27 cellular contexts compared by ENCODE assay signal in genomic region chr1:243580072-243580471, GRCh38.
DNase-seq lines count a peak whose midpoint lies in the region; ATAC-seq, FAIRE-seq and TF ChIP-seq lines count a peak whose summit lies in the region.
"Had no signal": no experiment of that assay in that cellular context is flagged by ENCODE, and none has a peak within 500 bp of the region (broad histone marks: within the 10 kb centered on the region; RNA-seq: fewer than 3 reads in every experiment).

No MANE protein-coding gene starts in this region.

- H3K4me3 ChIP-seq in bronchial epithelial cell (ENCODE audit: low read depth, low read length): no peak overlapping the region
- H3K4me3 ChIP-seq: gastrocnemius medialis, GM23338 had no signal

- no peak for TF ChIP-seq CTCF in bronchial epithelial cell (IDR thresholded peaks at IDR 0.05; ENCODE audit: insufficient read depth, low read length, severe bottlenecking)
- no peak for TF ChIP-seq CTCF in CD4-positive, alpha-beta T cell (IDR thresholded peaks at IDR 0.05)

- no peak overlapping the region for H3K27ac Mint-ChIP-seq in CD4-positive, alpha-beta T cell
- H3K27ac Mint-ChIP-seq: activated CD8-positive, alpha-beta T cell treated with anti-CD3 and anti-CD28 coated beads, Interleukin-2, amount 10 ng/mL, durations not matched to agents 7 days and 5 days; GM23338; natural killer cell treated with Interleukin-12 subunit alpha and Interleukin-12 subunit beta and Interleukin-15 and Interleukin-18, amount 100 ng/mL, for 72 hours; type B pancreatic cell had no signal

- peaks cover 89% of the 10 kb centered on the region for H3K36me3 Mint-ChIP-seq in CD4-positive, alpha-beta T cell (ENCODE audit: low read depth)

- H3K27ac ChIP-seq in CD4-positive, alpha-beta T cell (ENCODE audit: low read depth, low read length): no peak overlapping the region
- H3K27ac ChIP-seq: gastrocnemius medialis, HL-60, parathyroid adenoma had no signal

- no peaks in the 10 kb centered on the region for H3K36me3 ChIP-seq in bronchial epithelial cell (ENCODE audit: control insufficient read depth, insufficient read depth, low read length)
- H3K36me3 ChIP-seq: gastrocnemius medialis had no signal

- no peaks in the 10 kb centered on the region for H3K27me3 Mint-ChIP-seq in CD4-positive, alpha-beta T cell
- H3K27me3 Mint-ChIP-seq: natural killer cell treated with Interleukin-12 subunit alpha and Interleukin-12 subunit beta and Interleukin-15 and Interleukin-18, amount 100 ng/mL, for 72 hours; type B pancreatic cell had no signal

- DNase-seq in A172 (ENCODE audit: low spot score) (peak; percentile 46), HT1080 (ENCODE audit: low read depth) (peak; percentile 1), bronchial epithelial cell (ENCODE audit: low read depth) (no peak), iris pigment epithelial cell (ENCODE audit: low read depth) (peak; percentile 66)
- DNase-seq in CD4-positive, alpha-beta T cell: no peak
- DNase-seq: ACHN; activated CD4-positive, CD25-positive, alpha-beta regulatory T cell treated with anti-CD3 and anti-CD28 coated beads, Interleukin-2, amount 50 U/mL, for 72 hours; activated CD8-positive, alpha-beta T cell treated with anti-CD3 and anti-CD28 coated beads, Interleukin-2, amount 10 ng/mL, durations not matched to agents 7 days and 5 days; activated gamma-delta T cell treated with Interleukin-2 at 50 U/mL for 16 hours; C1 segment of cervical spinal cord; caudate nucleus; dermis blood vessel endothelial cell; gastrocnemius medialis; NCI-H1417 treated with DMSO at 0.1 percent for 48 hours; NCI-H2171 treated with DMSO at 0.1 percent for 48 hours; NCI-H748 treated with DMSO at 0.1 percent for 48 hours; SW 1271 had no signal

- no peaks in the 10 kb centered on the region for H3K27me3 ChIP-seq in bronchial epithelial cell (ENCODE audit: control insufficient read depth, insufficient read depth, low read length)
- H3K27me3 ChIP-seq in CD4-positive, alpha-beta T cell (ENCODE audit: control insufficient read depth, insufficient read depth, low read length): no peaks in the 10 kb centered on the region
- H3K27me3 ChIP-seq: gastrocnemius medialis had no signal

- no peaks in the 10 kb centered on the region for H3K4me1 Mint-ChIP-seq in CD4-positive, alpha-beta T cell (ENCODE audit: low read depth)
- H3K4me1 Mint-ChIP-seq: GM23338 had no signal

- intact Hi-C loops in CD4-positive, alpha-beta T cell (cut with DNase I, micrococcal nuclease): no loop called here

- POLR2A ChIA-PET in CD4-positive, alpha-beta T cell (lab: Charles Lee): no interaction called here

- peak; percentile 50 for FAIRE-seq in bronchial epithelial cell (lab: Jason Lieb, UNC)
- FAIRE-seq: GM18507 had no signal

- peaks cover 20% of the 10 kb centered on the region for H3K9me3 ChIP-seq in CD4-positive, alpha-beta T cell (ENCODE audit: control insufficient read depth, low read length)

- CTCF ChIA-PET in CD4-positive, alpha-beta T cell (lab: Charles Lee): no interaction called here

- H3K4me3 Mint-ChIP-seq in CD4-positive, alpha-beta T cell: no peak overlapping the region
- H3K4me3 Mint-ChIP-seq: activated CD8-positive, alpha-beta T cell treated with anti-CD3 and anti-CD28 coated beads, Interleukin-2, amount 10 ng/mL, durations not matched to agents 7 days and 5 days; GM23338; natural killer cell treated with Interleukin-12 subunit alpha and Interleukin-12 subunit beta and Interleukin-15 and Interleukin-18, amount 100 ng/mL, for 72 hours; type B pancreatic cell had no signal

- ATAC-seq in HG02588 (IDR thresholded peaks at IDR 0.05; ENCODE audit: unreplicated experiment) (no peak), HG03196 (IDR thresholded peaks at IDR 0.05; ENCODE audit: unreplicated experiment) (no peak), HG03457 (IDR thresholded peaks at IDR 0.05; ENCODE audit: unreplicated experiment) (no peak)
- ATAC-seq in CD4-positive, alpha-beta T cell (ENCODE audit: poor library complexity): no peak
- ATAC-seq: activated CD8-positive, alpha-beta T cell treated with anti-CD3 and anti-CD28 coated beads, Interleukin-2, amount 10 ng/mL, durations not matched to agents 7 days and 5 days; gastrocnemius medialis; GM23338; natural killer cell treated with Interleukin-12 subunit alpha and Interleukin-12 subunit beta and Interleukin-15 and Interleukin-18, amount 100 ng/mL, for 72 hours; sciatic nerve had no signal

- H3K9me3 Mint-ChIP-seq in CD4-positive, alpha-beta T cell: peaks cover 21% of the 10 kb centered on the region

Comparison
In these comparisons a context has a peak if more than half of its experiments do, and no peak if none do; other contexts are left out.
1. DNase-seq: peak in A172 (single experiment), HT1080 (single experiment) and iris pigment epithelial cell (single experiment); none in bronchial epithelial cell (single experiment) and CD4-positive, alpha-beta T cell (0 of 10).